ENCODE assay signal across 22 cellular contexts in the genomic region with DNA sequence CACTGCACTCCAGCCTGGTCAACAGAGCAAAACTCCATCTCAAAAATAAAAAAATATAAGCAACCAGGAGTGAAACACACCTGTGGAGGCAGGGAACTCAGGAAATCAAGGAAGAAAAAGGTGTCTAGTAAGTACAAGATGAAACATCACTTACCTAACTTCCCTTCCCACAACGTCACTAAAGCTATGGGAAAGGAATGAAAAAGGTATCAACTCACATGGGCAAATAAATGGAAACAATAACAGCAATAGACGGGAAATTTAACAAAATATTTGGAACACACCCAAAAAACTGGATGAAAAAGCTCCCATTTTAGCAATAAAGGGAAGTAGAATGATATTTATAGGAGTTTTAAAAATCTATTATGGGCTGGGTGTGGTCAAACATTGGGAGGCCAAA. TPM values are rescaled to one million over a fixed set of nuclear protein-coding genes. Genes with fewer than 3 reads are reported as not detected.
DNase-seq lines count a peak whose midpoint lies in the region; ATAC-seq and TF ChIP-seq lines count a peak whose summit lies in the region.
"Had no signal": no experiment of that assay in that cellular context is flagged by ENCODE, and none has a peak within 500 bp of the region (broad histone marks: within the 10 kb centered on the region; RNA-seq: fewer than 3 reads in every experiment).

No MANE protein-coding gene starts in this region.

- H3K27me3 Mint-ChIP-seq in activated CD4-positive, alpha-beta T cell treated with anti-CD3 and anti-CD28 coated beads for 36 hours, result no peaks in the 10 kb centered on the region
- H3K27me3 Mint-ChIP-seq in stimulated activated naive CD8-positive, alpha-beta T cell treated with anti-CD3 and anti-CD28 coated beads, Interleukin-15, amount 100 ng/mL, for 72 hours, result no peaks in the 10 kb centered on the region
- no peaks in the 10 kb centered on the region for H3K27me3 Mint-ChIP-seq in central memory CD8-positive, alpha-beta T cell
- peaks cover 9% of the 10 kb centered on the region for H3K27me3 Mint-ChIP-seq in HFFc6 (ENCODE audit: insufficient read depth)

- peaks cover 12% of the 10 kb centered on the region for H3K4me1 Mint-ChIP-seq in activated CD4-positive, alpha-beta T cell treated with anti-CD3 and anti-CD28 coated beads for 36 hours
- peaks cover 24% of the 10 kb centered on the region for H3K4me1 Mint-ChIP-seq in stimulated activated naive CD8-positive, alpha-beta T cell treated with anti-CD3 and anti-CD28 coated beads, Interleukin-15, amount 100 ng/mL, for 72 hours
- H3K4me1 Mint-ChIP-seq in central memory CD8-positive, alpha-beta T cell, result peaks cover 7% of the 10 kb centered on the region
- no peaks in the 10 kb centered on the region for H3K4me1 Mint-ChIP-seq in HFFc6 (ENCODE audit: low read depth)

- no peak for TF ChIP-seq CTCF in HFFc6 (IDR thresholded peaks at IDR 0.05)

- DNase-seq in activated CD4-positive, alpha-beta T cell treated with anti-CD3 and anti-CD28 coated beads for 36 hours, result no peak
- DNase-seq in activated CD4-positive, alpha-beta T cell treated with anti-CD3 and anti-CD28 coated beads, Interleukin-2, amount 50 U/mL, for 1 hour, result no peak
- DNase-seq in stimulated activated naive CD8-positive, alpha-beta T cell treated with anti-CD3 and anti-CD28 coated beads, Interleukin-15, amount 100 ng/mL, for 72 hours, result no peak
- no peak for DNase-seq in stimulated activated naive CD8-positive, alpha-beta T cell treated with anti-CD3 and anti-CD28 coated beads, Interleukin-15, Interleukin-2, amounts not matched to agents 100 U/mL and 50 U/mL, for 24 hours
- DNase-seq in central memory CD8-positive, alpha-beta T cell (ENCODE audit: low spot score in 2 of 2), result no peak
- DNase-seq in HFFc6 (no peak), NCI-H2029 treated with DMSO at 0.1 percent for 48 hours (lab: John Stamatoyannopoulos, UW) (no peak), NCI-H510A treated with DMSO at 0.1 percent for 48 hours (lab: John Stamatoyannopoulos, UW) (no peak)
- DNase-seq: activated CD8-positive, alpha-beta memory T cell treated with anti-CD3 and anti-CD28 coated beads for 24 hours; activated gamma-delta T cell; cerebellar nuclear complex; erythroblast; foreskin melanocyte; hippocampal formation; IMR-90; MM.1S; NCI-H1436 treated with DMSO at 0.1 percent for 48 hours; NCI-H2171; NCI-H526 treated with DMSO at 0.1 percent for 48 hours; retina; stimulated activated CD4-positive, alpha-beta T cell treated with anti-CD3 and anti-CD28 coated beads, Interleukin-12 subunit alpha, Interleukin-12 subunit beta, amount 100 ng/mL, for 4 hours had no signal

- CTCF ChIA-PET in activated CD4-positive, alpha-beta T cell treated with anti-CD3 and anti-CD28 coated beads for 36 hours (lab: Charles Lee), result interaction anchor here (0.9 to 1.2 kb wide), 3 partner anchors 40 to 276 kb away, joined by 3 to 4 read pairs (median 4); a partner anchor contains a TSS

- intact Hi-C loops in activated CD4-positive, alpha-beta T cell treated with anti-CD3 and anti-CD28 coated beads for 36 hours (cut with DNase I, micrococcal nuclease), result no loop called here

- H3K9me3 Mint-ChIP-seq in activated CD4-positive, alpha-beta T cell treated with anti-CD3 and anti-CD28 coated beads for 36 hours (ENCODE audit: low read depth), result no peaks in the 10 kb centered on the region
- no peaks in the 10 kb centered on the region for H3K9me3 Mint-ChIP-seq in stimulated activated naive CD8-positive, alpha-beta T cell treated with anti-CD3 and anti-CD28 coated beads, Interleukin-15, amount 100 ng/mL, for 72 hours
- no peaks in the 10 kb centered on the region for H3K9me3 Mint-ChIP-seq in central memory CD8-positive, alpha-beta T cell
- no peaks in the 10 kb centered on the region for H3K9me3 Mint-ChIP-seq in HFFc6

- ATAC-seq in activated CD4-positive, alpha-beta T cell treated with anti-CD3 and anti-CD28 coated beads for 36 hours, result no peak
- ATAC-seq in stimulated activated naive CD8-positive, alpha-beta T cell treated with anti-CD3 and anti-CD28 coated beads, Interleukin-15, amount 100 ng/mL, for 72 hours, result no peak
- ATAC-seq in stimulated activated naive CD8-positive, alpha-beta T cell treated with anti-CD3 and anti-CD28 coated beads, Interleukin-15, Interleukin-2, amounts not matched to agents 100 U/mL and 50 U/mL, for 24 hours, result no peak
- no peak for ATAC-seq in central memory CD8-positive, alpha-beta T cell (replicated peaks; ENCODE audit: extremely low read depth, poor library complexity, severe bottlenecking)
- ATAC-seq: A549 had no signal

- H3K4me3 Mint-ChIP-seq in activated CD4-positive, alpha-beta T cell treated with anti-CD3 and anti-CD28 coated beads for 36 hours, result peak overlapping the region; percentile 15
- H3K4me3 Mint-ChIP-seq in stimulated activated naive CD8-positive, alpha-beta T cell treated with anti-CD3 and anti-CD28 coated beads, Interleukin-15, amount 100 ng/mL, for 72 hours, result peak overlapping the region in 1 of 2 donors; percentile 38
- no peak overlapping the region for H3K4me3 Mint-ChIP-seq in central memory CD8-positive, alpha-beta T cell
- no peak overlapping the region for H3K4me3 Mint-ChIP-seq in HFFc6

- POLR2A ChIA-PET in activated CD4-positive, alpha-beta T cell treated with anti-CD3 and anti-CD28 coated beads for 36 hours (lab: Charles Lee), result interaction anchor here (0.8 to 0.9 kb wide), 2 partner anchors 99 to 152 kb away, joined by 3 to 6 read pairs; no protein-coding TSS in a partner anchor

- peak overlapping the region; percentile 79 for H3K27ac Mint-ChIP-seq in activated CD4-positive, alpha-beta T cell treated with anti-CD3 and anti-CD28 coated beads for 36 hours
- peak overlapping the region; percentile 16 to 41 for H3K27ac Mint-ChIP-seq in stimulated activated naive CD8-positive, alpha-beta T cell treated with anti-CD3 and anti-CD28 coated beads, Interleukin-15, amount 100 ng/mL, for 72 hours
- H3K27ac Mint-ChIP-seq in central memory CD8-positive, alpha-beta T cell (ENCODE audit: low read depth), result peak overlapping the region; percentile 18
- no peak overlapping the region for H3K27ac Mint-ChIP-seq in HFFc6

- peaks cover 30% of the 10 kb centered on the region for H3K36me3 Mint-ChIP-seq in activated CD4-positive, alpha-beta T cell treated with anti-CD3 and anti-CD28 coated beads for 36 hours (ENCODE audit: low read depth)
- peaks cover 30% of the 10 kb centered on the region for H3K36me3 Mint-ChIP-seq in central memory CD8-positive, alpha-beta T cell (ENCODE audit: insufficient read depth)
- H3K36me3 Mint-ChIP-seq in HFFc6 (ENCODE audit: low read depth), result peaks cover 25% of the 10 kb centered on the region

RNA-seq across cellular contexts. Expression of a gene that starts 31.1 kb away (rescaled TPM):
- total RNA-seq in activated CD4-positive, alpha-beta T cell treated with anti-CD3 and anti-CD28 coated beads for 36 hours, result 10 to 100 TPM; 47.7 to 52.9 TPM
- total RNA-seq in HFFc6 (2021; fragmentation: NEBNext Ultra II Directional; extraction: Animal tissue kit (Norgen Biotek cat#: 25700)), result 10 to 100 TPM; 40.1 to 50.9 (median 43.8) TPM
